ENCODE assay signal across 23 cellular contexts in the genomic region with DNA sequence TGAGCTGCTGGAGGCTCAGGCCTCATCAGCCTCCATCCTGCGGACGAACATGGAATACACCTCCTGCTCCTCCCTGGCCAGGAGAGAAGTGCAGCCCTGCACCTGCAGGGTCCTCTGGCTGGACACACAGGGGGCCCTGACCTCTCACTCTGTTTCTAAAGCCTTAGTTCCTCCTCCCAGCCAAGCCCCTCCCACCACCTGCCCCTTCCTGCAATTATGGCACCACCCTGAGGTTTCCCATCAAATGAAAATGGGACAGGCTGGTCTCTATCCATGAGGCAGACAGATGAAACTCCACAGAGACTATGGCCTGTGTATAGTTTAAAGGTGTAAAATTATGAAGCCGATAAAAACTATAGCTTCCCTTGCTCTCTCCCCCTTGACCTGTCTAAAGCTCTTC. TPM values are rescaled to one million over a fixed set of nuclear protein-coding genes. Genes with fewer than 3 reads are reported as not detected.
DNase-seq lines count a peak whose midpoint lies in the region; ATAC-seq and TF ChIP-seq lines count a peak whose summit lies in the region.
"Had no signal": no experiment of that assay in that cellular context is flagged by ENCODE, and none has a peak within 500 bp of the region (broad histone marks: within the 10 kb centered on the region; RNA-seq: fewer than 3 reads in every experiment).

No MANE protein-coding gene starts in this region.

- H3K27ac Mint-ChIP-seq in WTC11 (no peak overlapping the region), type B pancreatic cell (no peak overlapping the region)
- H3K27ac Mint-ChIP-seq: B cell, HFFc6 had no signal

- DNase-seq in NCI-H1417 (lab: John Stamatoyannopoulos, UW) = peak in 2 of 3 experiments; percentile 18 to 54
- DNase-seq in NCI-H1417 treated with DMSO at 0.1 percent for 48 hours (lab: John Stamatoyannopoulos, UW) = no peak
- DNase-seq in NCI-H146 treated with DMSO at 0.1 percent for 48 hours (lab: John Stamatoyannopoulos, UW; ENCODE audit: unreplicated experiment) = peak; percentile 71
- no peak for DNase-seq in WTC11 (ENCODE audit: low spot score)
- no peak for DNase-seq in type B pancreatic cell (ENCODE audit: extremely low spot score, unreplicated experiment)
- DNase-seq in NCI-H2107 (lab: John Stamatoyannopoulos, UW) = no peak
- DNase-seq: 8988T; CD4-positive, alpha-beta memory T cell; DMS79; HFFc6; MG63; NCI-H1048; NCI-H187 treated with DMSO at 0.1 percent for 48 hours; NCI-H2171 treated with DMSO at 0.1 percent for 48 hours; NK-92 treated with Interleukin-12 subunit alpha and Interleukin-12 subunit beta, amount 100 ng/mL, for 24 hours; Right ventricle myocardium superior; SK-N-SH had no signal

- H3K36me3 Mint-ChIP-seq in WTC11 = no peaks in the 10 kb centered on the region
- no peaks in the 10 kb centered on the region for H3K36me3 Mint-ChIP-seq in type B pancreatic cell
- H3K36me3 Mint-ChIP-seq: CD4-positive, alpha-beta memory T cell had no signal

- no peak overlapping the region for H3K9ac ChIP-seq in BLaER1 treated with 17β-estradiol and CSF1 and Interleukin-3, amounts not matched to agents 10 nM and 100 nM
- H3K9ac ChIP-seq: SK-N-SH had no signal

- H3K9me3 Mint-ChIP-seq in WTC11 (no peaks in the 10 kb centered on the region), type B pancreatic cell (no peaks in the 10 kb centered on the region)
- H3K9me3 Mint-ChIP-seq: CD4-positive, alpha-beta memory T cell; HFFc6 had no signal

- peak overlapping the region in 8 of 11 experiments; percentile 22 to 50 (median 30); a peak in 9 of 22 replicates for H3K4me2 ChIP-seq in BLaER1 treated with 17β-estradiol and CSF1 and Interleukin-3, amounts not matched to agents 10 nM and 100 nM
- H3K4me2 ChIP-seq: SK-N-SH had no signal

- H3K9me3 ChIP-seq in BLaER1 treated with 17β-estradiol and CSF1 and Interleukin-3, amounts not matched to agents 10 nM and 100 nM (replicated peaks in 1 of 11) = no peaks in the 10 kb centered on the region
- H3K9me3 ChIP-seq: MG63, SK-N-SH had no signal

- no peaks in the 10 kb centered on the region for H3K27me3 ChIP-seq in BLaER1 treated with 17β-estradiol and CSF1 and Interleukin-3, amounts not matched to agents 10 nM and 100 nM
- H3K27me3 ChIP-seq: MG63 had no signal

- H3K4me1 Mint-ChIP-seq in WTC11 = peaks cover 10% of the 10 kb centered on the region
- peaks cover 6% of the 10 kb centered on the region for H3K4me1 Mint-ChIP-seq in type B pancreatic cell (ENCODE audit: unreplicated experiment)

- H3K4me3 ChIP-seq in BLaER1 treated with 17β-estradiol and CSF1 and Interleukin-3, amounts not matched to agents 10 nM and 100 nM = no peak overlapping the region
- H3K4me3 ChIP-seq: MG63 had no signal

- peaks cover 0 to 7% (median 0%) of the 10 kb centered on the region in 11 experiments; a peak in 2 of 22 replicates for H4K20me1 ChIP-seq in BLaER1 treated with 17β-estradiol and CSF1 and Interleukin-3, amounts not matched to agents 10 nM and 100 nM

- no peaks in the 10 kb centered on the region for H3K27me3 Mint-ChIP-seq in WTC11 (ENCODE audit: low read depth)
- H3K27me3 Mint-ChIP-seq in type B pancreatic cell = peaks cover 19% of the 10 kb centered on the region

- H3K27ac ChIP-seq in BLaER1 treated with 17β-estradiol and CSF1 and Interleukin-3, amounts not matched to agents 10 nM and 100 nM = no peak overlapping the region

- TF ChIP-seq CTCF in WTC11 (IDR thresholded peaks at IDR 0.05) = no peak
- no peak for TF ChIP-seq CTCF in type B pancreatic cell (conservative IDR thresholded peaks at IDR 0.05)

- H3K4me1 ChIP-seq in BLaER1 treated with 17β-estradiol and CSF1 and Interleukin-3, amounts not matched to agents 10 nM and 100 nM = peaks cover 19 to 58% (median 43%) of the 10 kb centered on the region in 10 experiments

- CTCF ChIA-PET in WTC11 (lab: Charles Lee) = interaction anchor here (0.5 to 2.8 kb wide), 4 partner anchors 27 to 144 kb away, joined by 3 to 15 read pairs (median 7); no protein-coding TSS in a partner anchor

- POLR2A ChIA-PET in WTC11 (lab: Charles Lee) = no interaction called here

- H3K4me3 Mint-ChIP-seq in WTC11 (no peak overlapping the region), type B pancreatic cell (no peak overlapping the region)
- H3K4me3 Mint-ChIP-seq: B cell; CD4-positive, alpha-beta memory T cell; HFFc6 had no signal

- ATAC-seq in WTC11 (peak; percentile 64), HG03025 (IDR thresholded peaks at IDR 0.05; ENCODE audit: low FRiP score, unreplicated experiment) (no peak)

- H3K36me3 ChIP-seq in BLaER1 treated with 17β-estradiol and CSF1 and Interleukin-3, amounts not matched to agents 10 nM and 100 nM = no peaks in the 10 kb centered on the region
- H3K36me3 ChIP-seq: MG63 had no signal

TF ChIP-seq in WTC11, 78 proteins besides CTCF, POLR2A, EP300 and RAD21 (continues in another document):
- TF ChIP-seq, protein P1, sequence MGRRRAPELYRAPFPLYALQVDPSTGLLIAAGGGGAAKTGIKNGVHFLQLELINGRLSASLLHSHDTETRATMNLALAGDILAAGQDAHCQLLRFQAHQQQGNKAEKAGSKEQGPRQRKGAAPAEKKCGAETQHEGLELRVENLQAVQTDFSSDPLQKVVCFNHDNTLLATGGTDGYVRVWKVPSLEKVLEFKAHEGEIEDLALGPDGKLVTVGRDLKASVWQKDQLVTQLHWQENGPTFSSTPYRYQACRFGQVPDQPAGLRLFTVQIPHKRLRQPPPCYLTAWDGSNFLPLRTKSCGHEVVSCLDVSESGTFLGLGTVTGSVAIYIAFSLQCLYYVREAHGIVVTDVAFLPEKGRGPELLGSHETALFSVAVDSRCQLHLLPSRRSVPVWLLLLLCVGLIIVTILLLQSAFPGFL (CRISPR knock-in tag; IDR thresholded peaks at IDR 0.05; ENCODE audit: borderline replicate concordance) = no peak
- TF ChIP-seq, protein P2, sequence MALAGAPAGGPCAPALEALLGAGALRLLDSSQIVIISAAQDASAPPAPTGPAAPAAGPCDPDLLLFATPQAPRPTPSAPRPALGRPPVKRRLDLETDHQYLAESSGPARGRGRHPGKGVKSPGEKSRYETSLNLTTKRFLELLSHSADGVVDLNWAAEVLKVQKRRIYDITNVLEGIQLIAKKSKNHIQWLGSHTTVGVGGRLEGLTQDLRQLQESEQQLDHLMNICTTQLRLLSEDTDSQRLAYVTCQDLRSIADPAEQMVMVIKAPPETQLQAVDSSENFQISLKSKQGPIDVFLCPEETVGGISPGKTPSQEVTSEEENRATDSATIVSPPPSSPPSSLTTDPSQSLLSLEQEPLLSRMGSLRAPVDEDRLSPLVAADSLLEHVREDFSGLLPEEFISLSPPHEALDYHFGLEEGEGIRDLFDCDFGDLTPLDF (CRISPR knock-in tag; IDR thresholded peaks at IDR 0.05) = no peak
- no peak for TF ChIP-seq GABPB1 (CRISPR knock-in tag; IDR thresholded peaks at IDR 0.05)
- TF ChIP-seq HMGA2 (CRISPR knock-in tag; IDR thresholded peaks at IDR 0.05) = no peak
- TF ChIP-seq GRHL2 (CRISPR knock-in tag; IDR thresholded peaks at IDR 0.05; ENCODE audit: insufficient replicate concordance, severe bottlenecking) = no peak
- TF ChIP-seq, protein P3, sequence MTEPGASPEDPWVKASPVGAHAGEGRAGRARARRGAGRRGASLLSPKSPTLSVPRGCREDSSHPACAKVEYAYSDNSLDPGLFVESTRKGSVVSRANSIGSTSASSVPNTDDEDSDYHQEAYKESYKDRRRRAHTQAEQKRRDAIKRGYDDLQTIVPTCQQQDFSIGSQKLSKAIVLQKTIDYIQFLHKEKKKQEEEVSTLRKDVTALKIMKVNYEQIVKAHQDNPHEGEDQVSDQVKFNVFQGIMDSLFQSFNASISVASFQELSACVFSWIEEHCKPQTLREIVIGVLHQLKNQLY (CRISPR knock-in tag; IDR thresholded peaks at IDR 0.05) = no peak
- TF ChIP-seq, protein P4, sequence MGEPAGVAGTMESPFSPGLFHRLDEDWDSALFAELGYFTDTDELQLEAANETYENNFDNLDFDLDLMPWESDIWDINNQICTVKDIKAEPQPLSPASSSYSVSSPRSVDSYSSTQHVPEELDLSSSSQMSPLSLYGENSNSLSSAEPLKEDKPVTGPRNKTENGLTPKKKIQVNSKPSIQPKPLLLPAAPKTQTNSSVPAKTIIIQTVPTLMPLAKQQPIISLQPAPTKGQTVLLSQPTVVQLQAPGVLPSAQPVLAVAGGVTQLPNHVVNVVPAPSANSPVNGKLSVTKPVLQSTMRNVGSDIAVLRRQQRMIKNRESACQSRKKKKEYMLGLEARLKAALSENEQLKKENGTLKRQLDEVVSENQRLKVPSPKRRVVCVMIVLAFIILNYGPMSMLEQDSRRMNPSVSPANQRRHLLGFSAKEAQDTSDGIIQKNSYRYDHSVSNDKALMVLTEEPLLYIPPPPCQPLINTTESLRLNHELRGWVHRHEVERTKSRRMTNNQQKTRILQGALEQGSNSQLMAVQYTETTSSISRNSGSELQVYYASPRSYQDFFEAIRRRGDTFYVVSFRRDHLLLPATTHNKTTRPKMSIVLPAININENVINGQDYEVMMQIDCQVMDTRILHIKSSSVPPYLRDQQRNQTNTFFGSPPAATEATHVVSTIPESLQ (CRISPR knock-in tag; IDR thresholded peaks at IDR 0.05) = no peak
- TF ChIP-seq, protein P5, sequence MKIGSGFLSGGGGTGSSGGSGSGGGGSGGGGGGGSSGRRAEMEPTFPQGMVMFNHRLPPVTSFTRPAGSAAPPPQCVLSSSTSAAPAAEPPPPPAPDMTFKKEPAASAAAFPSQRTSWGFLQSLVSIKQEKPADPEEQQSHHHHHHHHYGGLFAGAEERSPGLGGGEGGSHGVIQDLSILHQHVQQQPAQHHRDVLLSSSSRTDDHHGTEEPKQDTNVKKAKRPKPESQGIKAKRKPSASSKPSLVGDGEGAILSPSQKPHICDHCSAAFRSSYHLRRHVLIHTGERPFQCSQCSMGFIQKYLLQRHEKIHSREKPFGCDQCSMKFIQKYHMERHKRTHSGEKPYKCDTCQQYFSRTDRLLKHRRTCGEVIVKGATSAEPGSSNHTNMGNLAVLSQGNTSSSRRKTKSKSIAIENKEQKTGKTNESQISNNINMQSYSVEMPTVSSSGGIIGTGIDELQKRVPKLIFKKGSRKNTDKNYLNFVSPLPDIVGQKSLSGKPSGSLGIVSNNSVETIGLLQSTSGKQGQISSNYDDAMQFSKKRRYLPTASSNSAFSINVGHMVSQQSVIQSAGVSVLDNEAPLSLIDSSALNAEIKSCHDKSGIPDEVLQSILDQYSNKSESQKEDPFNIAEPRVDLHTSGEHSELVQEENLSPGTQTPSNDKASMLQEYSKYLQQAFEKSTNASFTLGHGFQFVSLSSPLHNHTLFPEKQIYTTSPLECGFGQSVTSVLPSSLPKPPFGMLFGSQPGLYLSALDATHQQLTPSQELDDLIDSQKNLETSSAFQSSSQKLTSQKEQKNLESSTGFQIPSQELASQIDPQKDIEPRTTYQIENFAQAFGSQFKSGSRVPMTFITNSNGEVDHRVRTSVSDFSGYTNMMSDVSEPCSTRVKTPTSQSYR (CRISPR knock-in tag; IDR thresholded peaks at IDR 0.05) = no peak
- no peak for TF ChIP-seq ZNF423 (CRISPR knock-in tag; IDR thresholded peaks at IDR 0.05)

RNA-seq across cellular contexts. Expression of a gene that starts 42.6 kb away (rescaled TPM):
- 0.02 to 0.09 TPM (median 0.07 TPM) in 3 replicates for total RNA-seq in WTC11 (2021)
- total RNA-seq in type B pancreatic cell (ENCODE audit: low replicate concordance) = 0.12 TPM in 1 of 2 replicates, not detected in the other
- total RNA-seq: B cell; CD4-positive, alpha-beta memory T cell; H4; HFFc6; HT-29; NCI-H460; Right ventricle myocardium superior had no signal

RNA-seq across cellular contexts. Expression of a gene that starts 46.1 kb away (rescaled TPM):
- 17.8 to 19.4 TPM (median 18.0 TPM) in 3 replicates for total RNA-seq in WTC11 (2021)
- total RNA-seq in type B pancreatic cell (ENCODE audit: low replicate concordance) = 0.79 and 7.6 TPM in 2 replicates
- total RNA-seq: HFFc6 had no signal

RNA-seq across cellular contexts. Expression of a gene that starts 57.3 kb away (rescaled TPM):
- total RNA-seq in WTC11 (2021) (0.18 to 0.53 TPM (median 0.31 TPM) in 3 replicates), type B pancreatic cell (ENCODE audit: low replicate concordance) (not detected in 2 replicates)
- total RNA-seq: B cell, H4, HFFc6, HT-29, Right ventricle myocardium superior had no signal

Comparison
In these comparisons a context has a peak if more than half of its experiments do, and no peak if none do; other contexts are left out.
1. DNase-seq: peak in NCI-H1417 (2 of 3) and NCI-H146 treated with DMSO at 0.1 percent for 48 hours (single experiment); none in NCI-H1417 treated with DMSO at 0.1 percent for 48 hours (single experiment), WTC11 (single experiment), type B pancreatic cell (single experiment) and NCI-H2107 (single experiment).